Comparison of ENCODE assay signal across 17 cellular contexts in the genomic region with DNA sequence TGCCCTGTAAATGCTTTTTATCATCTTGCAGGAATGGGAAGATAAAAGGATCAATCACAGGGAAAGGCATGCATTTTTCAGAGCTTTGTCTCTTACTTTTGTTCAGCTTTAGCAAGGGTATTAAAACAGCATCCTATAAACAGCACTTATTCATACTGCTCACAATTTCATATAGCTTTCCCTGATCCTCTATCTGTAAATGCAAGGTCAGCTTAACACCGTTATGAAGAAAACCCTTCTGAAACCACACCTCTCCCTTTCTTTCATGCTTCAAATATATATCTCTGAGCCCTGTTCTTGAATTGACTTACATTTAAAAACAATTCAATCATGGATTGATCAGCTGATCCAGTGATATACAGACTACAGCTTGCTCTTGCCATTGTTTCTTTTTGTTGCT.
DNase-seq lines count a peak whose midpoint lies in the region; ATAC-seq, FAIRE-seq and TF ChIP-seq lines count a peak whose summit lies in the region.
"Had no signal": no experiment of that assay in that cellular context is flagged by ENCODE, and none has a peak within 500 bp of the region (broad histone marks: within the 10 kb centered on the region; RNA-seq: fewer than 3 reads in every experiment).

No MANE protein-coding gene starts in this region.

- H3K4me2 ChIP-seq in K562 (ENCODE audit: insufficient read depth, low read length) (no peak overlapping the region), neuronal stem cell (ENCODE audit: insufficient read depth, low read length, poor library complexity, severe bottlenecking) (no peak overlapping the region)

- in situ Hi-C loops in K562 (cut with MboI), result no loop called here

- H3K9me3 ChIP-seq in K562 (replicated peaks; ENCODE audit: control insufficient read depth, insufficient read depth, low read depth, low read length) (no peaks in the 10 kb centered on the region; the same call in 1 of the 2 replicates), neuronal stem cell (replicated peaks in 1 of 2; ENCODE audit: control insufficient read depth in 2 of 2, insufficient read depth in 1 of 2, low read depth in 1 of 2, low read length in 2 of 2) (peaks cover 0 to 5% of the 10 kb centered on the region in 2 donors), pancreas (no peaks in the 10 kb centered on the region)
- H3K9me3 ChIP-seq: HAP-1 had no signal

- intact Hi-C loops in K562 (cut with micrococcal nuclease), result no loop called here
- intact Hi-C loops in pancreas (cut with DNase I), result no loop called here

- TF ChIP-seq EP300 in K562 (IDR thresholded peaks at IDR 0.05; ENCODE audit: low read length), result no peak

- no TSS peak for BruUV-seq in K562 (replicated peaks; lab: Mats Ljungman, UMichigan)

- H4K91ac ChIP-seq in neuronal stem cell (ENCODE audit: low read depth, low read length, poor library complexity), result no peak overlapping the region

- H3K4ac ChIP-seq in neuronal stem cell (ENCODE audit: low read length), result no peak overlapping the region

- no peak overlapping the region for H4K8ac ChIP-seq in neuronal stem cell (ENCODE audit: low read depth, low read length)

- H3K27me3 ChIP-seq in K562 (ENCODE audit: control insufficient read depth in 2 of 2, insufficient read depth in 2 of 2, low read length in 2 of 2) (no peaks in the 10 kb centered on the region), neuronal stem cell (ENCODE audit: control insufficient read depth in 3 of 3, insufficient read depth in 3 of 3, low read depth in 1 of 3, low read length in 3 of 3) (no peaks in the 10 kb centered on the region), pancreas (no peaks in the 10 kb centered on the region)

- CTCF ChIA-PET in K562 (lab: Yijun Ruan, JAX; ENCODE audit: low intra/inter-chr PET ratio), result no interaction called here

- no peak overlapping the region for H3K23ac ChIP-seq in neuronal stem cell (ENCODE audit: low read depth, low read length, poor library complexity)

- no peak overlapping the region for H3K14ac ChIP-seq in neuronal stem cell (ENCODE audit: low read length)

- DNase-seq in NCI-H345 (lab: John Stamatoyannopoulos, UW) (peak; percentile 5), NCI-H345 treated with DMSO at 0.1 percent for 48 hours (lab: John Stamatoyannopoulos, UW; ENCODE audit: unreplicated experiment) (no peak), K562 (ENCODE audit: extremely low read depth in 1 of 4, low spot score in 3 of 4) (no peak), neuronal stem cell (ENCODE audit: low spot score) (no peak), activated T-cell treated with anti-CD3 and anti-CD28 coated beads for 4 hours (no peak), coronary artery (ENCODE audit: low spot score) (no peak), pancreas (no peak)
- DNase-seq: 8988T; ACHN; CD4-positive, alpha-beta memory T cell; DMS79; EL had no signal

- no peak overlapping the region for H2BK12ac ChIP-seq in neuronal stem cell (ENCODE audit: low read length)

- POLR2A ChIA-PET in K562 (lab: Yijun Ruan, JAX), result no interaction called here

- no peak overlapping the region for H2AK5ac ChIP-seq in neuronal stem cell (ENCODE audit: low read depth, low read length)

- no peak overlapping the region for H2BK120ac ChIP-seq in neuronal stem cell (ENCODE audit: low read depth, low read length)

- H2BK15ac ChIP-seq in neuronal stem cell (ENCODE audit: low read length), result no peak overlapping the region

- ATAC-seq in K562 (no peak), pancreas (no peak)

- H2BK5ac ChIP-seq in neuronal stem cell (ENCODE audit: low read length), result no peak overlapping the region

- H3K4me1 ChIP-seq in K562 (replicated peaks in 1 of 2; ENCODE audit: control insufficient read depth in 2 of 2, insufficient read depth in 2 of 2, low read length in 2 of 2) (no peaks in the 10 kb centered on the region), neuronal stem cell (ENCODE audit: control insufficient read depth in 2 of 2, insufficient read depth in 1 of 2, low read depth in 1 of 2, low read length in 2 of 2) (no peaks in the 10 kb centered on the region), pancreas (no peaks in the 10 kb centered on the region)

- WGBS in K562 (ENCODE audit: insufficient coverage, low coverage, missing lambda C conversion rate), result 0% methylated on average over 1 of the region's 1 CpG
- WGBS in neuronal stem cell (ENCODE audit: extremely low coverage in 2 of 2, insufficient read length in 2 of 2, insufficient replicate concordance in 1 of 2), 2 donors, result no CpG with 5 or more reads among the region's 1 CpG
- WGBS in pancreas, 2 donors, result 26 to 50% methylated on average over 1 of the region's 1 CpG

- no peak overlapping the region for H3K27ac ChIP-seq in K562 (ENCODE audit: extremely low read depth, low read depth, low read length)
- H3K27ac ChIP-seq in neuronal stem cell (replicated peaks; ENCODE audit: low read length), result no peak overlapping the region
- no peak overlapping the region for H3K27ac ChIP-seq in coronary artery
- H3K27ac ChIP-seq in pancreas, result no peak overlapping the region
- H3K27ac ChIP-seq: C4-2B had no signal

- H3K79me1 ChIP-seq in neuronal stem cell (ENCODE audit: low read depth, low read length), result no peaks in the 10 kb centered on the region

- H3K36me3 ChIP-seq in K562 (ENCODE audit: control insufficient read depth, insufficient read depth, low read length) (no peaks in the 10 kb centered on the region), neuronal stem cell (replicated peaks in 1 of 2; ENCODE audit: control insufficient read depth in 2 of 2, insufficient read depth in 2 of 2, low read length in 2 of 2) (no peaks in the 10 kb centered on the region), pancreas (no peaks in the 10 kb centered on the region)
- H3K36me3 ChIP-seq: HAP-1 had no signal

- H2AFZ ChIP-seq in K562 (ENCODE audit: low read depth, low read length) (no peak overlapping the region), neuronal stem cell (ENCODE audit: low read length) (peak overlapping the region; percentile 55)

- TF ChIP-seq POLR2A in K562 (conservative IDR thresholded peaks at IDR 0.05), result no peak

- H3K9ac ChIP-seq in K562 (ENCODE audit: insufficient read depth in 1 of 2, low read depth in 2 of 2, low read length in 2 of 2) (no peak overlapping the region), neuronal stem cell (ENCODE audit: low read depth, low read length, poor library complexity) (no peak overlapping the region)

- H3K4me3 ChIP-seq in K562 (no peak overlapping the region), neuronal stem cell (ENCODE audit: low read length in 2 of 2) (no peak overlapping the region), coronary artery (no peak overlapping the region), pancreas (no peak overlapping the region)
- H3K4me3 ChIP-seq: HAP-1 had no signal

- H3K79me2 ChIP-seq in K562 (ENCODE audit: control insufficient read depth, insufficient read depth, low read length), result no peaks in the 10 kb centered on the region

- TF ChIP-seq RAD21 in K562 (CRISPR knock-in tag; conservative IDR thresholded peaks at IDR 0.05 in 1 of 2, IDR thresholded peaks at IDR 0.05 in 1 of 2), result no peak

- FAIRE-seq in K562 (lab: Jason Lieb, UNC) (no peak), pancreas (lab: Jason Lieb, UNC) (no peak)
- FAIRE-seq: G401.6, GM12892, H1 had no signal

- TF ChIP-seq CTCF in K562 (IDR thresholded peaks at IDR 0.05 in 2 of 3, conservative IDR thresholded peaks at IDR 0.05 in 1 of 3; ENCODE audit: insufficient read depth in 2 of 3, low read depth in 1 of 3, low read length in 3 of 3) (no peak), coronary artery (IDR thresholded peaks at IDR 0.05) (no peak), pancreas (IDR thresholded peaks at IDR 0.05) (no peak)

- no peak overlapping the region for H3K18ac ChIP-seq in neuronal stem cell (ENCODE audit: low read length)

- H3K9me1 ChIP-seq in K562 (ENCODE audit: control insufficient read depth, insufficient read depth, low read length), result no peaks in the 10 kb centered on the region

- H4K20me1 ChIP-seq in K562 (replicated peaks; ENCODE audit: control insufficient read depth, insufficient read depth, low read length), result no peaks in the 10 kb centered on the region

TF ChIP-seq in K562, 482 proteins besides CTCF, POLR2A, EP300 and RAD21:
- 0 out of 2 replicates have a peak, but pooled peaks have one; percentile 31 for TF ChIP-seq MAFF (IDR thresholded peaks at IDR 0.05; ENCODE audit: low read length)
- TF ChIP-seq PHF20 (IDR thresholded peaks at IDR 0.05; ENCODE audit: partially characterized antibody), result no peak
- TF ChIP-seq, protein P1, sequence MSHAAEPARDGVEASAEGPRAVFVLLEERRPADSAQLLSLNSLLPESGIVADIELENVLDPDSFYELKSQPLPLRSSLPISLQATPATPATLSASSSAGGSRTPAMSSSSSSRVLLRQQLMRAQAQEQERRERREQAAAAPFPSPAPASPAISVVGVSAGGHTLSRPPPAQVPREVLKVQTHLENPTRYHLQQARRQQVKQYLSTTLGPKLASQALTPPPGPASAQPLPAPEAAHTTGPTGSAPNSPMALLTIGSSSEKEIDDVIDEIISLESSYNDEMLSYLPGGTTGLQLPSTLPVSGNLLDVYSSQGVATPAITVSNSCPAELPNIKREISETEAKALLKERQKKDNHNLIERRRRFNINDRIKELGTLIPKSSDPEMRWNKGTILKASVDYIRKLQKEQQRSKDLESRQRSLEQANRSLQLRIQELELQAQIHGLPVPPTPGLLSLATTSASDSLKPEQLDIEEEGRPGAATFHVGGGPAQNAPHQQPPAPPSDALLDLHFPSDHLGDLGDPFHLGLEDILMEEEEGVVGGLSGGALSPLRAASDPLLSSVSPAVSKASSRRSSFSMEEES (CRISPR knock-in tag; IDR thresholded peaks at IDR 0.05), result no peak
